ENCODE assay signal across 9 cellular contexts in genomic region chr3:170751083-170751893, GRCh38.
DNase-seq lines count a peak whose midpoint lies in the region; ATAC-seq and TF ChIP-seq lines count a peak whose summit lies in the region.
"Had no signal": no experiment of that assay in that cellular context is flagged by ENCODE, and none has a peak within 500 bp of the region (broad histone marks: within the 10 kb centered on the region; RNA-seq: fewer than 3 reads in every experiment).

No MANE protein-coding gene starts in this region.

- no peak overlapping the region for H3K27ac ChIP-seq in colonic mucosa
- peak overlapping the region; percentile 64 for H3K27ac ChIP-seq in mesodermal cell (ENCODE audit: low read depth, low read length, severe bottlenecking)

- H3K9me3 ChIP-seq in colonic mucosa (no peaks in the 10 kb centered on the region), mesodermal cell (ENCODE audit: control insufficient read depth, low read length) (no peaks in the 10 kb centered on the region)

- WGBS in mesodermal cell (ENCODE audit: insufficient coverage in 2 of 2), 2 experiments = 83 to 100% methylated on average over 1 to 2 of the region's 2 CpGs

- H3K27me3 ChIP-seq in colonic mucosa = no peaks in the 10 kb centered on the region

- H3K36me3 ChIP-seq in colonic mucosa (no peaks in the 10 kb centered on the region), mesodermal cell (ENCODE audit: control insufficient read depth, insufficient read depth, low read length) (no peaks in the 10 kb centered on the region)

- no peak overlapping the region for H3K4me3 ChIP-seq in colonic mucosa
- H3K4me3 ChIP-seq in mesodermal cell (ENCODE audit: extremely low read depth, insufficient read depth, low read length, poor library complexity, severe bottlenecking) = no peak overlapping the region

- ATAC-seq in activated CD4-positive, CD25-positive, alpha-beta regulatory T cell treated with anti-CD3 and anti-CD28 coated beads, Interleukin-2, amount 50 U/mL, for 24 hours = no peak
- ATAC-seq in GM21381 (IDR thresholded peaks at IDR 0.05; ENCODE audit: unreplicated experiment) = no peak
- ATAC-seq in stimulated activated naive CD8-positive, alpha-beta T cell treated with anti-CD3 and anti-CD28 coated beads, Interleukin-15, Interleukin-2, amounts not matched to agents 100 U/mL and 50 U/mL, for 24 hours = no peak
- no peak for ATAC-seq in GM18861 (IDR thresholded peaks at IDR 0.05; ENCODE audit: unreplicated experiment)

- TF ChIP-seq CTCF in AG09319 (IDR thresholded peaks at IDR 0.05; ENCODE audit: low read depth, low read length) = no peak
- TF ChIP-seq CTCF in colonic mucosa (IDR thresholded peaks at IDR 0.05) = no peak

- H3K9ac ChIP-seq in colonic mucosa (ENCODE audit: low read depth in 2 of 2, low read length in 2 of 2) = no peak overlapping the region

- DNase-seq in AG09319 (ENCODE audit: extremely low read depth, low read depth) (peak; percentile 89), M059J (ENCODE audit: low read depth) (peak; percentile 99), colonic mucosa (peak; percentile 40)
- DNase-seq in stimulated activated naive CD8-positive, alpha-beta T cell treated with anti-CD3 and anti-CD28 coated beads, Interleukin-15, Interleukin-2, amounts not matched to agents 100 U/mL and 50 U/mL, for 24 hours = no peak
- DNase-seq: activated naive CD4-positive, alpha-beta T cell treated with anti-CD3 and anti-CD28 coated beads, Interleukin-2, amount 10 ng/mL, durations not matched to agents 7 days and 5 days had no signal

- peaks cover 4% of the 10 kb centered on the region for H3K4me1 ChIP-seq in colonic mucosa
- H3K4me1 ChIP-seq in mesodermal cell (ENCODE audit: control insufficient read depth, insufficient read depth, low read length, poor library complexity, severe bottlenecking) = peaks cover 26% of the 10 kb centered on the region

- intact Hi-C loops in colonic mucosa (cut with DNase I) = no loop called here
